ENCODE assay signal across 13 cellular contexts in genomic region chr11:65352783-65353182, GRCh38. TPM values are rescaled to one million over a fixed set of nuclear protein-coding genes. Genes with fewer than 3 reads are reported as not detected.
DNase-seq lines count a peak whose midpoint lies in the region; ATAC-seq and TF ChIP-seq lines count a peak whose summit lies in the region.
"Had no signal": no experiment of that assay in that cellular context is flagged by ENCODE, and none has a peak within 500 bp of the region (broad histone marks: within the 10 kb centered on the region; RNA-seq: fewer than 3 reads in every experiment).

No MANE protein-coding gene starts in this region.

- 90% methylated on average over 2 of the region's 3 CpGs; no CpG with 5 or more reads in 1 of the 2 experiments for WGBS in endodermal cell (ENCODE audit: insufficient coverage in 1 of 2, insufficient read length in 1 of 2), 2 experiments
- 63 to 79% (median 69%) methylated on average over 3 of the region's 3 CpGs for WGBS in spleen, 5 donors

- H3F3A ChIP-seq in PC-3 (ENCODE audit: low read length, unreplicated experiment), result peaks cover 14% of the 10 kb centered on the region

- H3K4me2 ChIP-seq in PC-3 (ENCODE audit: low read length), result no peak overlapping the region

- H3K27me3 Mint-ChIP-seq in activated T-cell treated with anti-CD3 and anti-CD28 coated beads, Interleukin-2, amount 50 U/mL, for 24 hours, result no peaks in the 10 kb centered on the region
- peaks cover 28% of the 10 kb centered on the region for H3K27me3 Mint-ChIP-seq in endodermal cell (ENCODE audit: insufficient read depth)

- H3K9ac ChIP-seq in PC-3 (ENCODE audit: low read length), result no peak overlapping the region
- no peak overlapping the region for H3K9ac ChIP-seq in endodermal cell (ENCODE audit: extremely low read depth, low read length, poor library complexity, severe bottlenecking)

- H3K36me3 Mint-ChIP-seq in activated T-cell treated with anti-CD3 and anti-CD28 coated beads, Interleukin-2, amount 50 U/mL, for 24 hours (ENCODE audit: low read depth), result peaks cover 57% of the 10 kb centered on the region
- peaks cover 31% of the 10 kb centered on the region for H3K36me3 Mint-ChIP-seq in endodermal cell (ENCODE audit: low read depth)

- no peaks in the 10 kb centered on the region for H4K20me1 ChIP-seq in PC-3 (ENCODE audit: low read length)

- BruUV-seq in PC-3 (replicated peaks; lab: Mats Ljungman, UMichigan), result no TSS peak

- H3K79me2 ChIP-seq in PC-3 (ENCODE audit: low read length), result no peaks in the 10 kb centered on the region

- H3K27me3 ChIP-seq in PC-3 (ENCODE audit: low read length), result no peaks in the 10 kb centered on the region
- peaks cover 25% of the 10 kb centered on the region for H3K27me3 ChIP-seq in endodermal cell (ENCODE audit: control insufficient read depth, insufficient read depth, low read length, poor library complexity, severe bottlenecking)
- H3K27me3 ChIP-seq in vagina, result no peaks in the 10 kb centered on the region
- H3K27me3 ChIP-seq in spleen (replicated peaks in 1 of 7), result peaks cover 0 to 22% (median 0%) of the 10 kb centered on the region in 7 donors
- H3K27me3 ChIP-seq: thyroid gland had no signal

- no peaks in the 10 kb centered on the region for H3K9me3 Mint-ChIP-seq in activated T-cell treated with anti-CD3 and anti-CD28 coated beads, Interleukin-2, amount 50 U/mL, for 24 hours
- H3K9me3 Mint-ChIP-seq in endodermal cell, result no peaks in the 10 kb centered on the region

- TF ChIP-seq CTCF in PC-3 (conservative IDR thresholded peaks at IDR 0.05; ENCODE audit: low read depth, low read length) (peak; percentile 68), endodermal cell (conservative IDR thresholded peaks at IDR 0.05) (peak; percentile 67), vagina (IDR thresholded peaks at IDR 0.05) (no peak), spleen (IDR thresholded peaks at IDR 0.05 in 8 of 11, conservative IDR thresholded peaks at IDR 0.05 in 3 of 11) (peak in 4 of 11 experiments; percentile 3 to 30 (median 24))

- H3K4me1 ChIP-seq in PC-3 (ENCODE audit: insufficient read depth, low read length), result peaks cover 7% of the 10 kb centered on the region
- H3K4me1 ChIP-seq in endodermal cell (ENCODE audit: control insufficient read depth, insufficient read depth, low read length), result no peaks in the 10 kb centered on the region
- peaks cover 26% of the 10 kb centered on the region for H3K4me1 ChIP-seq in vagina
- peaks cover 14 to 31% (median 21%) of the 10 kb centered on the region in 6 donors for H3K4me1 ChIP-seq in spleen

- H3K27ac ChIP-seq in PC-3 (ENCODE audit: low read length) (no peak overlapping the region), endodermal cell (ENCODE audit: low read depth, low read length) (no peak overlapping the region), vagina (no peak overlapping the region), spleen (no peak overlapping the region)
- H3K27ac ChIP-seq: skin epidermis, thyroid gland had no signal

- DNase-seq in activated T-cell treated with anti-CD3 and anti-CD28 coated beads, Interleukin-2, amount 50 U/mL, for 24 hours, result no peak
- no peak for DNase-seq in activated T-cell treated with anti-CD3 and anti-CD28 coated beads, Interleukin-2, amount 50 U/mL, for 48 hours
- DNase-seq in PC-3 (peak; percentile 58), endodermal cell (no peak), superior temporal gyrus (ENCODE audit: extremely low spot score) (peak; percentile 61), NCI-H774 (lab: John Stamatoyannopoulos, UW) (no peak), vagina (ENCODE audit: extremely low spot score in 2 of 2) (no peak), spleen (no peak)
- DNase-seq: activated naive CD4-positive, alpha-beta T cell; DMS79; thyroid gland had no signal

- H3K4me3 Mint-ChIP-seq in activated T-cell treated with anti-CD3 and anti-CD28 coated beads, Interleukin-2, amount 50 U/mL, for 24 hours, result no peak overlapping the region
- no peak overlapping the region for H3K4me3 Mint-ChIP-seq in endodermal cell

- CTCF ChIA-PET in PC-3 (lab: Charles Lee), result interaction anchor here (0.6 to 1.9 kb wide), 5 partner anchors 8 to 78 kb away, joined by 3 to 28 read pairs (median 4); no protein-coding TSS in a partner anchor

- H3K4me3 ChIP-seq in PC-3 (ENCODE audit: low read length) (no peak overlapping the region), endodermal cell (ENCODE audit: low read length) (no peak overlapping the region), vagina (no peak overlapping the region), spleen (no peak overlapping the region)
- H3K4me3 ChIP-seq: skin epidermis, thyroid gland had no signal

- no peak overlapping the region for H2AFZ ChIP-seq in PC-3 (ENCODE audit: low read length)

- peaks cover 17% of the 10 kb centered on the region for H3K4me1 Mint-ChIP-seq in activated T-cell treated with anti-CD3 and anti-CD28 coated beads, Interleukin-2, amount 50 U/mL, for 24 hours (ENCODE audit: low read depth)
- H3K4me1 Mint-ChIP-seq in endodermal cell, result peaks cover 11% of the 10 kb centered on the region

- no peak for TF ChIP-seq POLR2A in vagina (IDR thresholded peaks at IDR 0.05)
- no peak for TF ChIP-seq POLR2A in spleen (IDR thresholded peaks at IDR 0.05)

- H3K36me3 ChIP-seq in PC-3 (ENCODE audit: low read depth, low read length) (peaks cover 39% of the 10 kb centered on the region), endodermal cell (ENCODE audit: control insufficient read depth, insufficient read depth, low read length) (peaks cover 51% of the 10 kb centered on the region), vagina (peaks cover 0 to 50% of the 10 kb centered on the region in 2 donors), spleen (peaks cover 0 to 51% (median 50%) of the 10 kb centered on the region in 6 donors)

- H3K9me2 ChIP-seq in PC-3 (replicated peaks; ENCODE audit: low read length), result no peaks in the 10 kb centered on the region

- POLR2A ChIA-PET in PC-3 (lab: Charles Lee; ENCODE audit: unreplicated experiment), result interaction anchor here (0.6 kb wide), 1 partner anchor 18 kb away, joined by 9 read pairs; no protein-coding TSS in a partner anchor

- no peaks in the 10 kb centered on the region for H3K9me3 ChIP-seq in PC-3 (ENCODE audit: low read length)
- H3K9me3 ChIP-seq in endodermal cell (ENCODE audit: control insufficient read depth, low read length), result no peaks in the 10 kb centered on the region
- no peaks in the 10 kb centered on the region for H3K9me3 ChIP-seq in vagina
- no peaks in the 10 kb centered on the region for H3K9me3 ChIP-seq in spleen
- H3K9me3 ChIP-seq: thyroid gland had no signal

- ATAC-seq in PC-3, result no peak
- ATAC-seq: Panc1 had no signal

- intact Hi-C loops in PC-3 (cut with micrococcal nuclease) (no loop called here), vagina (cut with DNase I) (no loop called here), spleen (cut with DNase I; ENCODE audit: low total_unique reads) (no loop called here)

- H3K27ac Mint-ChIP-seq in activated T-cell treated with anti-CD3 and anti-CD28 coated beads, Interleukin-2, amount 50 U/mL, for 24 hours, result peak overlapping the region; percentile 57
- no peak overlapping the region for H3K27ac Mint-ChIP-seq in endodermal cell

RNA-seq across cellular contexts. Expression of gene TIGD3, which starts 1.8 kb away (rescaled TPM):
- total RNA-seq in PC-3 (2014; rRNA removed), result 1.3 and 1.6 TPM in 2 replicates
- total RNA-seq in endodermal cell, result 1 to 10 TPM in 1 of 2 donors, under 1 TPM in 1; 0.99 to 1.0 TPM
- polyA plus RNA-seq in endodermal cell (2013, experiment 1 of 2), result 2.1 TPM
- 1.7 TPM for polyA plus RNA-seq in endodermal cell (2013, experiment 2 of 2)
- total RNA-seq in vagina, result not detected
- total RNA-seq in spleen, result 1 to 10 TPM in 2 of 7 donors, under 1 TPM in 5; 0.56 to 2.7 (median 0.79) TPM
- polyA plus RNA-seq in spleen, result 1 to 10 TPM; 1.1 to 2.1 (median 1.4) TPM

RNA-seq across cellular contexts. Expression of gene DPF2, which starts 19.1 kb away (rescaled TPM):
- 45.8 and 63.1 TPM in 2 replicates for total RNA-seq in PC-3 (2014; rRNA removed)
- total RNA-seq in endodermal cell, result 10 to 100 TPM; 75.8 to 80.9 TPM
- polyA plus RNA-seq in endodermal cell (2013, experiment 1 of 2), result 87.4 TPM
- 76.9 TPM for polyA plus RNA-seq in endodermal cell (2013, experiment 2 of 2)
- total RNA-seq in vagina, result 33.1 TPM
- total RNA-seq in spleen, result 10 to 100 TPM; 35.7 to 67.0 (median 51.5) TPM
- polyA plus RNA-seq in spleen, result 10 to 100 TPM; 20.5 to 27.2 (median 24.3) TPM

RNA-seq across cellular contexts. Expression of gene SLC25A45, which starts 29.7 kb away (rescaled TPM):
- total RNA-seq in PC-3 (2014; rRNA removed), result 12.7 and 13.1 TPM in 2 replicates
- total RNA-seq in endodermal cell, result 1 to 10 TPM; 3.0 to 6.3 TPM
- polyA plus RNA-seq in endodermal cell (2013, experiment 1 of 2), result 0.71 TPM
- 0.50 TPM for polyA plus RNA-seq in endodermal cell (2013, experiment 2 of 2)
- total RNA-seq in vagina, result 2.2 TPM
- 10 to 100 TPM; 11.6 to 33.4 (median 25.7) TPM for total RNA-seq in spleen
- polyA plus RNA-seq in spleen, result 10 to 100 TPM; 14.1 to 26.2 (median 24.1) TPM

RNA-seq across cellular contexts. Expression of gene FRMD8, which starts 33.7 kb away (rescaled TPM):
- total RNA-seq in PC-3 (2014; rRNA removed), result 68.3 and 93.2 TPM in 2 replicates
- total RNA-seq in endodermal cell, result 10 to 100 TPM; 27.4 to 29.6 TPM
- 10.8 TPM for polyA plus RNA-seq in endodermal cell (2013, experiment 1 of 2)
- polyA plus RNA-seq in endodermal cell (2013, experiment 2 of 2), result 11.9 TPM
- total RNA-seq in vagina, result 53.3 TPM
- 100 to 1,000 TPM in 3 of 7 donors, 10 to 100 TPM in 4; 65.4 to 128 (median 99.5) TPM for total RNA-seq in spleen
- 10 to 100 TPM; 19.3 to 32.0 (median 23.4) TPM for polyA plus RNA-seq in spleen

RNA-seq across cellular contexts. Expression of gene CDC42EP2, which starts 38.1 kb away (rescaled TPM):
- total RNA-seq in PC-3 (2014; rRNA removed), result 16.6 and 25.7 TPM in 2 replicates
- 1 to 10 TPM; 5.9 to 6.9 TPM for total RNA-seq in endodermal cell
- polyA plus RNA-seq in endodermal cell (2013, experiment 1 of 2), result 2.4 TPM
- polyA plus RNA-seq in endodermal cell (2013, experiment 2 of 2), result 1.5 TPM
- 27.7 TPM for total RNA-seq in vagina
- 10 to 100 TPM; 14.5 to 48.0 (median 26.4) TPM for total RNA-seq in spleen
- 10 to 100 TPM in 1 of 3 donors, 1 to 10 TPM in 2; 4.2 to 13.4 (median 7.1) TPM for polyA plus RNA-seq in spleen

Comparison
In these comparisons a context has a peak if more than half of its experiments do, and no peak if none do; other contexts are left out.
1. DNase-seq: peak in PC-3 (single experiment) and superior temporal gyrus (single experiment); none in activated T-cell treated with anti-CD3 and anti-CD28 coated beads, Interleukin-2, amount 50 U/mL, for 24 hours (single experiment), activated T-cell treated with anti-CD3 and anti-CD28 coated beads, Interleukin-2, amount 50 U/mL, for 48 hours (0 of 2), endodermal cell (single experiment), NCI-H774 (single experiment), vagina (0 of 2) and spleen (single experiment).
2. CTCF ChIP-seq: peak in PC-3 (single experiment) and endodermal cell (single experiment); none in vagina (0 of 3).